Comparison of ENCODE assay signal across 22 cellular contexts in genomic region chr17:52546493-52546892, GRCh38.
DNase-seq lines count a peak whose midpoint lies in the region; ATAC-seq, FAIRE-seq and TF ChIP-seq lines count a peak whose summit lies in the region.
"Had no signal": no experiment of that assay in that cellular context is flagged by ENCODE, and none has a peak within 500 bp of the region (broad histone marks: within the 10 kb centered on the region; RNA-seq: fewer than 3 reads in every experiment).

No MANE protein-coding gene starts in this region.

- intact Hi-C loops in left ventricle myocardium superior (cut with micrococcal nuclease) = no loop called here
- intact Hi-C loops in left ventricle myocardium inferior (cut with micrococcal nuclease) = no loop called here

- no peaks in the 10 kb centered on the region for H3K23me2 ChIP-seq in H1 (ENCODE audit: low read depth, low read length)

- H3K9me3 Mint-ChIP-seq in progenitor cell of endocrine pancreas (ENCODE audit: low read depth) = peaks cover 3% of the 10 kb centered on the region

- no peaks in the 10 kb centered on the region for H3K27me3 ChIP-seq in left ventricle myocardium inferior (ENCODE audit: low read depth)
- no peaks in the 10 kb centered on the region for H3K27me3 ChIP-seq in H1 (replicated peaks in 1 of 4; ENCODE audit: control insufficient read depth in 3 of 4, extremely low read depth in 1 of 4, insufficient read depth in 3 of 4, low read length in 3 of 4)
- no peaks in the 10 kb centered on the region for H3K27me3 ChIP-seq in smooth muscle cell (ENCODE audit: low read depth)
- H3K27me3 ChIP-seq: BLaER1 treated with 17β-estradiol and CSF1 and Interleukin-3, amounts not matched to agents 10 nM and 100 nM had no signal

- H3K27ac ChIP-seq in left ventricle myocardium inferior (replicated peaks) (no peak overlapping the region), H1 (ENCODE audit: low read depth, low read length) (no peak overlapping the region), smooth muscle cell (ENCODE audit: low read depth) (no peak overlapping the region)
- H3K27ac ChIP-seq: BLaER1 treated with 17β-estradiol and CSF1 and Interleukin-3, amounts not matched to agents 10 nM and 100 nM had no signal

- H3K4me2 ChIP-seq in H1 (ENCODE audit: insufficient read depth in 1 of 2, low read depth in 2 of 2, low read length in 2 of 2) (no peak overlapping the region), smooth muscle cell (no peak overlapping the region)
- H3K4me2 ChIP-seq: BLaER1 treated with 17β-estradiol and CSF1 and Interleukin-3, amounts not matched to agents 10 nM and 100 nM had no signal

- H3K27ac Mint-ChIP-seq in progenitor cell of endocrine pancreas = peak overlapping the region; percentile 63
- H3K27ac Mint-ChIP-seq: B cell; CD8-positive, alpha-beta T cell had no signal

- no peak overlapping the region for H4K8ac ChIP-seq in H1 (ENCODE audit: extremely low read depth, insufficient read depth, low read length)

- ATAC-seq in left ventricle myocardium superior (peak; percentile 34), GM18520 (IDR thresholded peaks at IDR 0.05; ENCODE audit: unreplicated experiment) (no peak)
- ATAC-seq: CD8-positive, alpha-beta T cell; GM12878; K562 had no signal

- no peak overlapping the region; the same call in 1 of the 2 replicates for H3K18ac ChIP-seq in H1 (ENCODE audit: extremely low read depth, low read length)

- TF ChIP-seq CTCF in left ventricle myocardium inferior (IDR thresholded peaks at IDR 0.05; ENCODE audit: borderline replicate concordance) = no peak
- no peak for TF ChIP-seq CTCF in H1 (IDR thresholded peaks at IDR 0.05; ENCODE audit: control extremely low read depth in 1 of 3, insufficient read depth in 1 of 3, low read depth in 1 of 3, low read length in 3 of 3)
- TF ChIP-seq CTCF in progenitor cell of endocrine pancreas (IDR thresholded peaks at IDR 0.05; ENCODE audit: unreplicated experiment) = no peak
- no peak for TF ChIP-seq CTCF in smooth muscle cell (IDR thresholded peaks at IDR 0.05; ENCODE audit: borderline replicate concordance, insufficient read depth, poor library complexity, severe bottlenecking)

- H2AK5ac ChIP-seq in H1 (ENCODE audit: low read depth, low read length) = no peak overlapping the region

- WGBS in H1 (ENCODE audit: extremely low coverage in 1 of 2, insufficient coverage in 1 of 2, insufficient read length in 1 of 2, insufficient replicate concordance in 2 of 2, low coverage in 1 of 2, low lambda C conversion rate in 2 of 2, missing lambda C conversion rate in 1 of 2), 2 experiments = 24% methylated on average over 3 of the region's 3 CpGs; no CpG with 5 or more reads in 1 of the 2 experiments
- WGBS in smooth muscle cell (ENCODE audit: low lambda C conversion rate) = 54% methylated on average over 3 of the region's 3 CpGs

- H3K14ac ChIP-seq in H1 (ENCODE audit: insufficient read length) = no peak overlapping the region

- no peak overlapping the region for H2BK120ac ChIP-seq in H1 (replicated peaks; ENCODE audit: low read depth, low read length)

- H2BK15ac ChIP-seq in H1 (ENCODE audit: low read length) = no peak overlapping the region

- no peaks in the 10 kb centered on the region for H3K36me3 ChIP-seq in left ventricle myocardium inferior
- no peaks in the 10 kb centered on the region for H3K36me3 ChIP-seq in H1 (ENCODE audit: control insufficient read depth in 2 of 4, insufficient read depth in 4 of 4, low read length in 3 of 4)
- H3K36me3 ChIP-seq in smooth muscle cell (ENCODE audit: low read depth) = no peaks in the 10 kb centered on the region
- H3K36me3 ChIP-seq: BLaER1 treated with 17β-estradiol and CSF1 and Interleukin-3, amounts not matched to agents 10 nM and 100 nM; HAP-1 had no signal

- no peaks in the 10 kb centered on the region for H4K20me1 ChIP-seq in H1 (replicated peaks in 1 of 2; ENCODE audit: control insufficient read depth in 1 of 2, insufficient read depth in 2 of 2, low read length in 2 of 2)
- no peaks in the 10 kb centered on the region for H4K20me1 ChIP-seq in smooth muscle cell (ENCODE audit: low read depth)
- H4K20me1 ChIP-seq: BLaER1 treated with 17β-estradiol and CSF1 and Interleukin-3, amounts not matched to agents 10 nM and 100 nM had no signal

- no peak overlapping the region for H3K4me3 ChIP-seq in left ventricle myocardium inferior
- H3K4me3 ChIP-seq in H1 (ENCODE audit: extremely low read depth in 1 of 4, insufficient read depth in 2 of 4, low read depth in 3 of 4, low read length in 4 of 4) = no peak overlapping the region
- no peak overlapping the region for H3K4me3 ChIP-seq in smooth muscle cell
- H3K4me3 ChIP-seq: BLaER1 treated with 17β-estradiol and CSF1 and Interleukin-3, amounts not matched to agents 10 nM and 100 nM; GM12878; HAP-1; K562 had no signal

- no peak for FAIRE-seq in H1 (lab: Jason Lieb, UNC)
- FAIRE-seq: GM12878, GM19239, HTR-8/SVneo, K562 had no signal

- H3K36me3 Mint-ChIP-seq in progenitor cell of endocrine pancreas (ENCODE audit: insufficient read depth) = no peaks in the 10 kb centered on the region
- H3K36me3 Mint-ChIP-seq: CD8-positive, alpha-beta T cell had no signal

- H4K91ac ChIP-seq in H1 (replicated peaks; ENCODE audit: insufficient read length, low read length) = no peak overlapping the region

- no peaks in the 10 kb centered on the region for H3K79me2 ChIP-seq in H1 (ENCODE audit: control insufficient read depth in 1 of 2, insufficient read depth in 2 of 2, low read length in 2 of 2)
- no peaks in the 10 kb centered on the region for H3K79me2 ChIP-seq in smooth muscle cell (ENCODE audit: low read depth)

- peaks cover 7% of the 10 kb centered on the region for H3K4me1 Mint-ChIP-seq in progenitor cell of endocrine pancreas (ENCODE audit: low read depth)
- H3K4me1 Mint-ChIP-seq: B cell had no signal

- H3K9ac ChIP-seq in H1 (replicated peaks in 1 of 4; ENCODE audit: extremely low read depth in 1 of 4, low read depth in 3 of 4, low read length in 3 of 4) (no peak overlapping the region), smooth muscle cell (ENCODE audit: low read depth) (no peak overlapping the region)
- H3K9ac ChIP-seq: BLaER1 treated with 17β-estradiol and CSF1 and Interleukin-3, amounts not matched to agents 10 nM and 100 nM had no signal

- no peak for TF ChIP-seq EP300 in H1 (IDR thresholded peaks at IDR 0.05; ENCODE audit: borderline replicate concordance in 1 of 2, low read depth in 2 of 2, low read length in 2 of 2)

- peaks cover 11% of the 10 kb centered on the region for H3K9me3 ChIP-seq in left ventricle myocardium inferior (replicated peaks)
- no peaks in the 10 kb centered on the region; a peak in 1 of 4 replicates for H3K9me3 ChIP-seq in H1 (ENCODE audit: insufficient read depth in 2 of 2, low read depth in 1 of 2, low read length in 1 of 2)
- H3K9me3 ChIP-seq in smooth muscle cell (replicated peaks; ENCODE audit: low read depth) = no peaks in the 10 kb centered on the region
- H3K9me3 ChIP-seq: HAP-1 had no signal

- DNase-seq in left ventricle myocardium superior (no peak), left ventricle myocardium inferior (no peak), H1 (ENCODE audit: low read depth in 1 of 2, low spot score in 2 of 2) (no peak), progenitor cell of endocrine pancreas (ENCODE audit: low spot score, unreplicated experiment) (no peak), smooth muscle cell (lab: John Stamatoyannopoulos, UW; ENCODE audit: unreplicated experiment) (no peak)
- DNase-seq in stimulated activated naive CD4-positive, alpha-beta T cell (lab: John Stamatoyannopoulos, UW) = no peak
- DNase-seq: CD8-positive, alpha-beta T cell; COR-L47; DMS 273 treated with DMSO at 0.1 percent for 48 hours; DMS53; DND-41; EL; GOT3; IMR-90 had no signal

- H2BK20ac ChIP-seq in H1 (ENCODE audit: low read length) = no peak overlapping the region

- H2AFZ ChIP-seq in H1 (ENCODE audit: low read length) (no peak overlapping the region), smooth muscle cell (ENCODE audit: low read depth) (no peak overlapping the region)

- no peak overlapping the region for H2BK5ac ChIP-seq in H1 (ENCODE audit: low read depth, low read length)

- TF ChIP-seq POLR2A in H1 (IDR thresholded peaks at IDR 0.05; ENCODE audit: control extremely low read depth in 1 of 2, low read depth in 2 of 2, low read length in 2 of 2) = no peak

- H3K4me1 ChIP-seq in left ventricle myocardium inferior (no peaks in the 10 kb centered on the region), H1 (replicated peaks in 1 of 4; ENCODE audit: control insufficient read depth in 3 of 4, insufficient read depth in 4 of 4, low read length in 3 of 4) (no peaks in the 10 kb centered on the region), smooth muscle cell (ENCODE audit: low read depth) (no peaks in the 10 kb centered on the region)
- H3K4me1 ChIP-seq: BLaER1 treated with 17β-estradiol and CSF1 and Interleukin-3, amounts not matched to agents 10 nM and 100 nM; HAP-1 had no signal

- no peak overlapping the region for H3K23ac ChIP-seq in H1 (ENCODE audit: insufficient read length)

- no peak overlapping the region for H3K4me3 Mint-ChIP-seq in progenitor cell of endocrine pancreas (ENCODE audit: low read depth)
- H3K4me3 Mint-ChIP-seq: B cell; CD8-positive, alpha-beta T cell had no signal

- CTCF ChIA-PET in H1 (lab: Charles Lee; ENCODE audit: partially characterized antibody) = no interaction called here

- H3F3A ChIP-seq in smooth muscle cell (ENCODE audit: low read depth) = no peaks in the 10 kb centered on the region

- no peak overlapping the region for H4K5ac ChIP-seq in H1 (ENCODE audit: insufficient read length, low read depth, low read length)

- H3K56ac ChIP-seq in H1 (replicated peaks; ENCODE audit: insufficient read length, low read depth, low read length) = no peak overlapping the region

- POLR2A ChIA-PET in H1 (lab: Charles Lee; ENCODE audit: partially characterized antibody) = no interaction called here

- H3K27me3 Mint-ChIP-seq in progenitor cell of endocrine pancreas = no peaks in the 10 kb centered on the region
- H3K27me3 Mint-ChIP-seq: B cell had no signal

- H2BK12ac ChIP-seq in H1 (ENCODE audit: low read depth, low read length) = no peak overlapping the region

- no peak for TF ChIP-seq RAD21 in H1 (IDR thresholded peaks at IDR 0.05 in 1 of 2, conservative IDR thresholded peaks at IDR 0.05 in 1 of 2; ENCODE audit: low read depth in 2 of 2, low read length in 2 of 2)

- H3K4ac ChIP-seq in H1 (replicated peaks; ENCODE audit: insufficient read length, low read depth, low read length) = no peak overlapping the region

- no peaks in the 10 kb centered on the region for H3K79me1 ChIP-seq in H1 (ENCODE audit: low read depth, low read length)

TF ChIP-seq in H1, 55 proteins besides CTCF, POLR2A, EP300 and RAD21:
- TF ChIP-seq SIN3A (conservative IDR thresholded peaks at IDR 0.05 in 1 of 2, IDR thresholded peaks at IDR 0.05 in 1 of 2; ENCODE audit: low read depth in 1 of 2, low read length in 2 of 2) (no peak), JUND (IDR thresholded peaks at IDR 0.05; ENCODE audit: low read length) (0 out of 2 replicates have a peak, but pooled peaks have one; percentile 22)
